10 cellular contexts compared by ENCODE assay signal in the genomic region with DNA sequence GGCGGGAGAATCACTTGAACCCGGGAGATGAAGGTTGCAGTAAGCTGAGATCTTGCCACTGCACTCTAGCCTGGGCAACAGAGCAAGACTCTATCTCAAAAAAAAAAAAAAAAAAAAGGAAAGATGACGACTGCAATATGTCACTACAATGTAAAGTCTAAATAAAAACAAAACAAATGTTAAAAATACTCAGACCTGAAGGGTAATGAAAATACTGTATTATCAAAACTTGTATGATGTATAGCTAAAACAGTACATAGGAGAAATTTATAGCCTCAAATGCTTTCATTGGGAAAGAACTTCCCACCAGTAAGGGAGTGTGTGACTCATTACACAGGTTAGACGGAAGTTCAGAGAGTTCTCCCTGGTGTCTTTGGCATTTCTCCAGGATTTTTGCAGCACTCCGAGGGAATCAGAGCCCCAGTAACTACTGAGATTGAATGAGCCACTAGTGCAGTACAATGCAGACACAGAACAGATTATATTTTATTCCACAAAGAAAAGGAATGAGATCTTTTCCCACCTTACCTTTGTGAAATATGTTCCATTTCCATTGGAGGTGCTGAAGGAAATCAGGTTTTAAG. TPM values are rescaled to one million over a fixed set of nuclear protein-coding genes. Genes with fewer than 3 reads are reported as not detected.
DNase-seq lines count a peak whose midpoint lies in the region; ATAC-seq and TF ChIP-seq lines count a peak whose summit lies in the region.
"Had no signal": no experiment of that assay in that cellular context is flagged by ENCODE, and none has a peak within 500 bp of the region (broad histone marks: within the 10 kb centered on the region; RNA-seq: fewer than 3 reads in every experiment).

No MANE protein-coding gene starts in this region.

- H3K36me3 Mint-ChIP-seq in CD4-positive, alpha-beta T cell (ENCODE audit: low read depth): no peaks in the 10 kb centered on the region
- no peaks in the 10 kb centered on the region for H3K36me3 Mint-ChIP-seq in natural killer cell treated with Interleukin-12 subunit alpha and Interleukin-12 subunit beta and Interleukin-15 and Interleukin-18, amount 100 ng/mL, for 72 hours

- no peaks in the 10 kb centered on the region for H3K4me1 Mint-ChIP-seq in CD4-positive, alpha-beta T cell (ENCODE audit: low read depth)
- no peaks in the 10 kb centered on the region for H3K4me1 Mint-ChIP-seq in natural killer cell treated with Interleukin-12 subunit alpha and Interleukin-12 subunit beta and Interleukin-15 and Interleukin-18, amount 100 ng/mL, for 72 hours (ENCODE audit: low read depth in 2 of 2)

- no peaks in the 10 kb centered on the region for H3K36me3 ChIP-seq in SJCRH30
- no peaks in the 10 kb centered on the region for H3K36me3 ChIP-seq in heart right ventricle

- H3K4me3 ChIP-seq in SJCRH30 (no peak overlapping the region), heart right ventricle (no peak overlapping the region)

- ATAC-seq in heart right ventricle: peak in 7 of 8 donors; percentile 67 to 94 (median 87)
- no peak for ATAC-seq in CD4-positive, alpha-beta T cell (ENCODE audit: poor library complexity)
- ATAC-seq in natural killer cell treated with Interleukin-12 subunit alpha and Interleukin-12 subunit beta and Interleukin-15 and Interleukin-18, amount 100 ng/mL, for 72 hours: no peak

- no peak overlapping the region for H3K27ac ChIP-seq in SJCRH30
- peak overlapping the region in 1 of 10 donors; percentile 46 for H3K27ac ChIP-seq in heart right ventricle
- H3K27ac ChIP-seq in CD4-positive, alpha-beta T cell (ENCODE audit: low read depth, low read length): no peak overlapping the region

- H3K27me3 ChIP-seq in SJCRH30 (peaks cover 11% of the 10 kb centered on the region; the same call in 1 of the 2 replicates), heart right ventricle (no peaks in the 10 kb centered on the region)
- no peaks in the 10 kb centered on the region for H3K27me3 ChIP-seq in CD4-positive, alpha-beta T cell (ENCODE audit: control insufficient read depth, insufficient read depth, low read length)

- no peak overlapping the region for H3K4me3 Mint-ChIP-seq in CD4-positive, alpha-beta T cell
- no peak overlapping the region for H3K4me3 Mint-ChIP-seq in natural killer cell treated with Interleukin-12 subunit alpha and Interleukin-12 subunit beta and Interleukin-15 and Interleukin-18, amount 100 ng/mL, for 72 hours

- in situ Hi-C loops in ACHN (cut with HindIII; ENCODE audit: low pct_ligation_motif_present, low pct_unique_long_range_greater_than_20kb, low sequenced_read_pairs) (no loop called here), KBM-7 (cut with MboI; ENCODE audit: low pct_unique_long_range_greater_than_20kb, low sequenced_read_pairs) (no loop called here)

- POLR2A ChIA-PET in CD4-positive, alpha-beta T cell (lab: Charles Lee): no interaction called here

- H3K9me3 Mint-ChIP-seq in CD4-positive, alpha-beta T cell: no peaks in the 10 kb centered on the region
- no peaks in the 10 kb centered on the region for H3K9me3 Mint-ChIP-seq in natural killer cell treated with Interleukin-12 subunit alpha and Interleukin-12 subunit beta and Interleukin-15 and Interleukin-18, amount 100 ng/mL, for 72 hours

- H3K9me3 ChIP-seq in SJCRH30 (replicated peaks) (no peaks in the 10 kb centered on the region), heart right ventricle (no peaks in the 10 kb centered on the region)
- no peaks in the 10 kb centered on the region for H3K9me3 ChIP-seq in CD4-positive, alpha-beta T cell (ENCODE audit: control insufficient read depth, low read length)

- intact Hi-C loops in heart right ventricle (cut with DNase I): no loop called here
- intact Hi-C loops in CD4-positive, alpha-beta T cell (cut with DNase I, micrococcal nuclease): no loop called here

- H3K4me1 ChIP-seq in SJCRH30 (peaks cover 4% of the 10 kb centered on the region; the same call in 1 of the 2 replicates), heart right ventricle (peaks cover 0 to 7% (median 0%) of the 10 kb centered on the region in 9 donors)

- no peak overlapping the region for H3K27ac Mint-ChIP-seq in CD4-positive, alpha-beta T cell
- no peak overlapping the region for H3K27ac Mint-ChIP-seq in natural killer cell treated with Interleukin-12 subunit alpha and Interleukin-12 subunit beta and Interleukin-15 and Interleukin-18, amount 100 ng/mL, for 72 hours

- CTCF ChIA-PET in CD4-positive, alpha-beta T cell (lab: Charles Lee): no interaction called here

- H3K27me3 Mint-ChIP-seq in CD4-positive, alpha-beta T cell: no peaks in the 10 kb centered on the region
- peaks cover 2 to 6% of the 10 kb centered on the region in 2 donors for H3K27me3 Mint-ChIP-seq in natural killer cell treated with Interleukin-12 subunit alpha and Interleukin-12 subunit beta and Interleukin-15 and Interleukin-18, amount 100 ng/mL, for 72 hours

- WGBS in heart right ventricle, 2 donors: 45 to 48% methylated on average over 5 of the region's 5 CpGs

- TF ChIP-seq CTCF in heart right ventricle (IDR thresholded peaks at IDR 0.05): no peak
- TF ChIP-seq CTCF in CD4-positive, alpha-beta T cell (IDR thresholded peaks at IDR 0.05): no peak

- DNase-seq in ACHN (peak; percentile 78), KBM-7 (peak; percentile 58), SJCRH30 (peak; percentile 70 to 85), heart right ventricle (peak in 1 of 2 donors; percentile 38), NCI-H1930 (lab: John Stamatoyannopoulos, UW) (no peak), GOT3 (lab: John Stamatoyannopoulos, UW) (no peak)
- no peak for DNase-seq in CD4-positive, alpha-beta T cell
- DNase-seq in natural killer cell treated with Interleukin-12 subunit alpha and Interleukin-12 subunit beta and Interleukin-15 and Interleukin-18, amount 100 ng/mL, for 72 hours (ENCODE audit: low spot score): no peak
- DNase-seq: DND-41, NCI-H1694 treated with DMSO at 0.1 percent for 48 hours had no signal

RNA-seq across cellular contexts. Expression of gene RALGAPB, which starts 12.5 kb away (rescaled TPM):
- 48.2 and 51.5 TPM in 2 replicates for total RNA-seq in SJCRH30 (2014; rRNA removed; shearing (Covaris generic))
- total RNA-seq in heart right ventricle: 10 to 100 TPM; 21.6 to 28.2 (median 26.5) TPM
- 1 to 10 TPM; 8.4 to 9.1 TPM for polyA plus RNA-seq in heart right ventricle
- 10 to 100 TPM; 30.4 to 31.9 TPM for total RNA-seq in CD4-positive, alpha-beta T cell
- total RNA-seq in natural killer cell treated with Interleukin-12 subunit alpha and Interleukin-12 subunit beta and Interleukin-15 and Interleukin-18, amount 100 ng/mL, for 72 hours: 10 to 100 TPM; 37.7 to 41.4 TPM

RNA-seq across cellular contexts. Expression of gene SNHG17, which starts 25.0 kb away (rescaled TPM):
- total RNA-seq in SJCRH30 (2014; rRNA removed; shearing (Covaris generic)): 35.3 and 42.8 TPM in 2 replicates
- total RNA-seq in heart right ventricle: 10 to 100 TPM in 2 of 10 donors, 1 to 10 TPM in 8; 4.2 to 25.9 (median 6.3) TPM
- 10 to 100 TPM; 12.3 to 22.9 TPM for polyA plus RNA-seq in heart right ventricle
- 10 to 100 TPM; 94.1 to 99.3 TPM for total RNA-seq in CD4-positive, alpha-beta T cell
- 100 to 1,000 TPM in 1 of 2 donors, 10 to 100 TPM in 1; 71.4 to 182 TPM for total RNA-seq in natural killer cell treated with Interleukin-12 subunit alpha and Interleukin-12 subunit beta and Interleukin-15 and Interleukin-18, amount 100 ng/mL, for 72 hours

Comparison
In these comparisons a context has a peak if more than half of its experiments do, and no peak if none do; other contexts are left out.
1. DNase-seq: peak in ACHN (single experiment), KBM-7 (single experiment) and SJCRH30 (2 of 2); none in CD4-positive, alpha-beta T cell (0 of 10), NCI-H1930 (0 of 2), GOT3 (single experiment) and natural killer cell treated with Interleukin-12 subunit alpha and Interleukin-12 subunit beta and Interleukin-15 and Interleukin-18, amount 100 ng/mL, for 72 hours (single experiment).
2. ATAC-seq: peak in heart right ventricle (7 of 8); none in CD4-positive, alpha-beta T cell (single experiment) and natural killer cell treated with Interleukin-12 subunit alpha and Interleukin-12 subunit beta and Interleukin-15 and Interleukin-18, amount 100 ng/mL, for 72 hours (0 of 2).